Comparison of ENCODE assay signal across 17 cellular contexts in genomic region chr20:14882846-14883245, GRCh38.
DNase-seq lines count a peak whose midpoint lies in the region; ATAC-seq and TF ChIP-seq lines count a peak whose summit lies in the region.
"Had no signal": no experiment of that assay in that cellular context is flagged by ENCODE, and none has a peak within 500 bp of the region (broad histone marks: within the 10 kb centered on the region; RNA-seq: fewer than 3 reads in every experiment).

No MANE protein-coding gene starts in this region.

- peak overlapping the region; percentile 29 for H3K27ac ChIP-seq in PC-3 (ENCODE audit: low read length)
- H3K27ac ChIP-seq: BLaER1, HL-60 had no signal

- no peak overlapping the region for H3K4me3 Mint-ChIP-seq in type B pancreatic cell
- H3K4me3 Mint-ChIP-seq: CD14-positive monocyte; CD4-positive, alpha-beta memory T cell; GM23338 had no signal

- H3K27me3 ChIP-seq in PC-3 (ENCODE audit: low read length): no peaks in the 10 kb centered on the region
- H3K27me3 ChIP-seq: BLaER1 had no signal

- H3K79me2 ChIP-seq in PC-3 (ENCODE audit: low read length): no peaks in the 10 kb centered on the region

- no peaks in the 10 kb centered on the region for H3K9me2 ChIP-seq in PC-3 (replicated peaks; ENCODE audit: low read length)

- CTCF ChIA-PET in PC-3 (lab: Charles Lee): no interaction called here

- peaks cover 17% of the 10 kb centered on the region for H3K4me1 Mint-ChIP-seq in type B pancreatic cell (ENCODE audit: unreplicated experiment)
- H3K4me1 Mint-ChIP-seq: CD14-positive monocyte; CD4-positive, alpha-beta memory T cell had no signal

- H4K20me1 ChIP-seq in PC-3 (ENCODE audit: low read length): no peaks in the 10 kb centered on the region
- H4K20me1 ChIP-seq: BLaER1 had no signal

- H2AFZ ChIP-seq in PC-3 (ENCODE audit: low read length): no peak overlapping the region
- H2AFZ ChIP-seq: GM23338 had no signal

- peaks cover 3% of the 10 kb centered on the region for H3K36me3 Mint-ChIP-seq in type B pancreatic cell
- H3K36me3 Mint-ChIP-seq: CD14-positive monocyte had no signal

- H3K9me3 Mint-ChIP-seq in type B pancreatic cell: peaks cover 15% of the 10 kb centered on the region
- H3K9me3 Mint-ChIP-seq: GM23338 had no signal

- H3K27ac Mint-ChIP-seq in type B pancreatic cell: peak overlapping the region; percentile 69
- H3K27ac Mint-ChIP-seq: CD14-positive monocyte; CD4-positive, alpha-beta memory T cell; GM23338 had no signal

- H3K4me2 ChIP-seq in PC-3 (ENCODE audit: low read length): no peak overlapping the region
- H3K4me2 ChIP-seq: BLaER1, GM23338 had no signal

- peaks cover 53% of the 10 kb centered on the region for H3K4me1 ChIP-seq in PC-3 (ENCODE audit: insufficient read depth, low read length)
- H3K4me1 ChIP-seq: BLaER1 had no signal

- TF ChIP-seq CTCF in PC-3 (conservative IDR thresholded peaks at IDR 0.05; ENCODE audit: low read depth, low read length) (no peak), epithelial cell of esophagus (IDR thresholded peaks at IDR 0.05; ENCODE audit: insufficient read depth, low read depth, low read length, missing control alignments) (no peak), type B pancreatic cell (conservative IDR thresholded peaks at IDR 0.05) (no peak)

- intact Hi-C loops in PC-3 (cut with micrococcal nuclease): no loop called here

- H3K36me3 ChIP-seq in PC-3 (ENCODE audit: low read depth, low read length): peaks cover 4% of the 10 kb centered on the region; the same call in 1 of the 2 replicates
- H3K36me3 ChIP-seq: BLaER1 had no signal

- DNase-seq in PC-3: no peak
- peak; percentile 70 for DNase-seq in epithelial cell of esophagus (ENCODE audit: low read depth)
- DNase-seq in kidney tubule cell (ENCODE audit: low spot score): peak; percentile 48
- no peak for DNase-seq in type B pancreatic cell (ENCODE audit: extremely low spot score, unreplicated experiment)
- no peak for DNase-seq in NCI-H446 (lab: John Stamatoyannopoulos, UW)
- DNase-seq in NCI-H1417 treated with DMSO at 0.1 percent for 48 hours (lab: John Stamatoyannopoulos, UW): no peak
- DNase-seq in kidney glomerular epithelial cell (lab: John Stamatoyannopoulos, UW): no peak
- DNase-seq: 8988T; CD4-positive, alpha-beta memory T cell; DMS153; DMS79; GDM1; HCEC 1CT had no signal

- H3F3A ChIP-seq in PC-3 (ENCODE audit: low read length, unreplicated experiment): peaks cover 4% of the 10 kb centered on the region

- no peaks in the 10 kb centered on the region for H3K9me3 ChIP-seq in PC-3 (ENCODE audit: low read length)
- H3K9me3 ChIP-seq: BLaER1 had no signal

- no peak overlapping the region for H3K9ac ChIP-seq in PC-3 (ENCODE audit: low read length)
- H3K9ac ChIP-seq: BLaER1 had no signal

- H3K4me3 ChIP-seq in PC-3 (ENCODE audit: low read length): no peak overlapping the region
- no peak overlapping the region for H3K4me3 ChIP-seq in epithelial cell of esophagus (ENCODE audit: low read length)
- H3K4me3 ChIP-seq: BLaER1, GM23338 had no signal

- no peak for ATAC-seq in PC-3
- ATAC-seq: GM23338 had no signal

- H3K27me3 Mint-ChIP-seq in type B pancreatic cell: no peaks in the 10 kb centered on the region
- H3K27me3 Mint-ChIP-seq: CD4-positive, alpha-beta memory T cell had no signal

- BruUV-seq in PC-3 (replicated peaks; lab: Mats Ljungman, UMichigan): no TSS peak

- POLR2A ChIA-PET in PC-3 (lab: Charles Lee; ENCODE audit: unreplicated experiment): no interaction called here

Comparison
In these comparisons a context has a peak if more than half of its experiments do, and no peak if none do; other contexts are left out.
1. DNase-seq: peak in epithelial cell of esophagus (single experiment) and kidney tubule cell (single experiment); none in PC-3 (single experiment), type B pancreatic cell (single experiment), NCI-H446 (0 of 2), NCI-H1417 treated with DMSO at 0.1 percent for 48 hours (single experiment) and kidney glomerular epithelial cell (single experiment).